1 cellular context compared by ENCODE assay signal in the genomic region with DNA sequence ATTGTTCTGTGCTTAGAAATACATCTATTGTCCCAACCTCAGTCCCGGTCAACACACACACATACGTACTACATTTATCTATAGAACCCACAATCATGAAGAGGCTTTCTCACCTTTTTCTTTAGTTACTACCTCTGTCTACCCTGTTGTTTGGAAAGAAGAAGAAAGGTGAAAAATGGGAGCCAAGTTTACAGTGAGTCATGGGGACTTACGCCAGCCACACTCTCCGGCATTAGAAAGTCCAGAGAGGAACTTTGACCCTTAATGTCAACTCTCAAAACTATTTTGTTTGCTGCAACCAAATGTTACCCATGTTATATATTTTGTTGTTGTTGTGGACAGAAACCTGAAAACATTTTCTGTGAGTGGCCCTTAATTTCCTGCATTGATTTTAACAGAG.
A peak's percentile ranks its signal among the peaks of the same experiment; 100 is the strongest.
TF ChIP-seq lines count a peak whose summit lies in the region.

No MANE protein-coding gene starts in this region.

TF ChIP-seq in HepG2, 621 proteins besides CTCF, POLR2A, EP300 and RAD21 (continued from another document and continues in another):
- TF ChIP-seq, protein P1, sequence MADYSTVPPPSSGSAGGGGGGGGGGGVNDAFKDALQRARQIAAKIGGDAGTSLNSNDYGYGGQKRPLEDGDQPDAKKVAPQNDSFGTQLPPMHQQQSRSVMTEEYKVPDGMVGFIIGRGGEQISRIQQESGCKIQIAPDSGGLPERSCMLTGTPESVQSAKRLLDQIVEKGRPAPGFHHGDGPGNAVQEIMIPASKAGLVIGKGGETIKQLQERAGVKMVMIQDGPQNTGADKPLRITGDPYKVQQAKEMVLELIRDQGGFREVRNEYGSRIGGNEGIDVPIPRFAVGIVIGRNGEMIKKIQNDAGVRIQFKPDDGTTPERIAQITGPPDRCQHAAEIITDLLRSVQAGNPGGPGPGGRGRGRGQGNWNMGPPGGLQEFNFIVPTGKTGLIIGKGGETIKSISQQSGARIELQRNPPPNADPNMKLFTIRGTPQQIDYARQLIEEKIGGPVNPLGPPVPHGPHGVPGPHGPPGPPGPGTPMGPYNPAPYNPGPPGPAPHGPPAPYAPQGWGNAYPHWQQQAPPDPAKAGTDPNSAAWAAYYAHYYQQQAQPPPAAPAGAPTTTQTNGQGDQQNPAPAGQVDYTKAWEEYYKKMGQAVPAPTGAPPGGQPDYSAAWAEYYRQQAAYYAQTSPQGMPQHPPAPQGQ (CRISPR knock-in tag; IDR thresholded peaks at IDR 0.05; ENCODE audit: borderline replicate concordance) = no peak
- peak; percentile 64 for TF ChIP-seq ELF3 (CRISPR knock-in tag; IDR thresholded peaks at IDR 0.05)
- no peak for TF ChIP-seq ZNF549 (CRISPR knock-in tag; IDR thresholded peaks at IDR 0.05)
- TF ChIP-seq CHCHD3 (CRISPR knock-in tag; IDR thresholded peaks at IDR 0.05) = no peak
- no peak for TF ChIP-seq ZNF30 (CRISPR knock-in tag; IDR thresholded peaks at IDR 0.05)
- no peak for TF ChIP-seq RFXANK (CRISPR knock-in tag; IDR thresholded peaks at IDR 0.05)
- TF ChIP-seq REXO4 (CRISPR knock-in tag; IDR thresholded peaks at IDR 0.05; ENCODE audit: borderline replicate concordance) = no peak
- TF ChIP-seq, protein P2, sequence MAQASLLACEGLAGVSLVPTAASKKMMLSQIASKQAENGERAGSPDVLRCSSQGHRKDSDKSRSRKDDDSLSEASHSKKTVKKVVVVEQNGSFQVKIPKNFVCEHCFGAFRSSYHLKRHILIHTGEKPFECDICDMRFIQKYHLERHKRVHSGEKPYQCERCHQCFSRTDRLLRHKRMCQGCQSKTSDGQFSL (CRISPR knock-in tag; IDR thresholded peaks at IDR 0.05) = no peak
- 0 out of 2 replicates have a peak, but pooled peaks have one; percentile 23 for TF ChIP-seq CREM (IDR thresholded peaks at IDR 0.05)
- no peak for TF ChIP-seq CREM (CRISPR knock-in tag; IDR thresholded peaks at IDR 0.05)
- TF ChIP-seq, protein P3, sequence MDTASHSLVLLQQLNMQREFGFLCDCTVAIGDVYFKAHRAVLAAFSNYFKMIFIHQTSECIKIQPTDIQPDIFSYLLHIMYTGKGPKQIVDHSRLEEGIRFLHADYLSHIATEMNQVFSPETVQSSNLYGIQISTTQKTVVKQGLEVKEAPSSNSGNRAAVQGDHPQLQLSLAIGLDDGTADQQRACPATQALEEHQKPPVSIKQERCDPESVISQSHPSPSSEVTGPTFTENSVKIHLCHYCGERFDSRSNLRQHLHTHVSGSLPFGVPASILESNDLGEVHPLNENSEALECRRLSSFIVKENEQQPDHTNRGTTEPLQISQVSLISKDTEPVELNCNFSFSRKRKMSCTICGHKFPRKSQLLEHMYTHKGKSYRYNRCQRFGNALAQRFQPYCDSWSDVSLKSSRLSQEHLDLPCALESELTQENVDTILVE (CRISPR knock-in tag; IDR thresholded peaks at IDR 0.05) = no peak
- no peak for TF ChIP-seq ZNF383 (CRISPR knock-in tag; IDR thresholded peaks at IDR 0.05; ENCODE audit: borderline replicate concordance)
- TF ChIP-seq ZNF615 (CRISPR knock-in tag; IDR thresholded peaks at IDR 0.05; ENCODE audit: borderline replicate concordance) = no peak
- TF ChIP-seq TBL1XR1 (IDR thresholded peaks at IDR 0.05; ENCODE audit: borderline replicate concordance, low read length, partially characterized antibody) = no peak
- no peak for TF ChIP-seq ZNF629 (CRISPR knock-in tag; conservative IDR thresholded peaks at IDR 0.05)
- no peak for TF ChIP-seq ZNF709 (CRISPR knock-in tag; IDR thresholded peaks at IDR 0.05)
- TF ChIP-seq MATR3 (CRISPR knock-in tag; IDR thresholded peaks at IDR 0.05) = no peak
- no peak for TF ChIP-seq ARID2 (CRISPR knock-in tag; IDR thresholded peaks at IDR 0.05; ENCODE audit: borderline replicate concordance)
- TF ChIP-seq SMAD3 (CRISPR knock-in tag; IDR thresholded peaks at IDR 0.05) = 0 out of 2 replicates have a peak, but pooled peaks have one; percentile 21
- peak; percentile 87 for TF ChIP-seq POGZ (CRISPR knock-in tag; IDR thresholded peaks at IDR 0.05)
- TF ChIP-seq ZNF879 (CRISPR knock-in tag; IDR thresholded peaks at IDR 0.05) = no peak
- TF ChIP-seq SOX6 (IDR thresholded peaks at IDR 0.05) = no peak
- TF ChIP-seq SOX6 (CRISPR knock-in tag; IDR thresholded peaks at IDR 0.05) = peak; percentile 21; the same call in 1 of the 2 replicates
- no peak for TF ChIP-seq YY1 (IDR thresholded peaks at IDR 0.05; ENCODE audit: insufficient read depth, insufficient replicate concordance, low read depth, low read length)
- TF ChIP-seq TRIM24 (CRISPR knock-in tag; IDR thresholded peaks at IDR 0.05) = no peak
- no peak for TF ChIP-seq ZNF550 (CRISPR knock-in tag; IDR thresholded peaks at IDR 0.05; ENCODE audit: borderline replicate concordance)
- no peak for TF ChIP-seq ZFP36L1 (CRISPR knock-in tag; IDR thresholded peaks at IDR 0.05)
- TF ChIP-seq ZBTB38 (CRISPR knock-in tag; IDR thresholded peaks at IDR 0.05) = no peak
- TF ChIP-seq, protein P4, sequence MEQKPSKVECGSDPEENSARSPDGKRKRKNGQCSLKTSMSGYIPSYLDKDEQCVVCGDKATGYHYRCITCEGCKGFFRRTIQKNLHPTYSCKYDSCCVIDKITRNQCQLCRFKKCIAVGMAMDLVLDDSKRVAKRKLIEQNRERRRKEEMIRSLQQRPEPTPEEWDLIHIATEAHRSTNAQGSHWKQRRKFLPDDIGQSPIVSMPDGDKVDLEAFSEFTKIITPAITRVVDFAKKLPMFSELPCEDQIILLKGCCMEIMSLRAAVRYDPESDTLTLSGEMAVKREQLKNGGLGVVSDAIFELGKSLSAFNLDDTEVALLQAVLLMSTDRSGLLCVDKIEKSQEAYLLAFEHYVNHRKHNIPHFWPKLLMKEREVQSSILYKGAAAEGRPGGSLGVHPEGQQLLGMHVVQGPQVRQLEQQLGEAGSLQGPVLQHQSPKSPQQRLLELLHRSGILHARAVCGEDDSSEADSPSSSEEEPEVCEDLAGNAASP (CRISPR knock-in tag; IDR thresholded peaks at IDR 0.05; ENCODE audit: borderline replicate concordance) = no peak
- TF ChIP-seq FOSL2 (CRISPR knock-in tag; IDR thresholded peaks at IDR 0.05) = peak; percentile 96
- TF ChIP-seq NR2F1 (CRISPR knock-in tag; IDR thresholded peaks at IDR 0.05) = peak in 1 of 2 experiments; percentile 80; a peak in 3 of 4 replicates
- TF ChIP-seq KAT8 (CRISPR knock-in tag; IDR thresholded peaks at IDR 0.05) = peak; percentile 26; the same call in 1 of the 2 replicates
- TF ChIP-seq, protein P5, sequence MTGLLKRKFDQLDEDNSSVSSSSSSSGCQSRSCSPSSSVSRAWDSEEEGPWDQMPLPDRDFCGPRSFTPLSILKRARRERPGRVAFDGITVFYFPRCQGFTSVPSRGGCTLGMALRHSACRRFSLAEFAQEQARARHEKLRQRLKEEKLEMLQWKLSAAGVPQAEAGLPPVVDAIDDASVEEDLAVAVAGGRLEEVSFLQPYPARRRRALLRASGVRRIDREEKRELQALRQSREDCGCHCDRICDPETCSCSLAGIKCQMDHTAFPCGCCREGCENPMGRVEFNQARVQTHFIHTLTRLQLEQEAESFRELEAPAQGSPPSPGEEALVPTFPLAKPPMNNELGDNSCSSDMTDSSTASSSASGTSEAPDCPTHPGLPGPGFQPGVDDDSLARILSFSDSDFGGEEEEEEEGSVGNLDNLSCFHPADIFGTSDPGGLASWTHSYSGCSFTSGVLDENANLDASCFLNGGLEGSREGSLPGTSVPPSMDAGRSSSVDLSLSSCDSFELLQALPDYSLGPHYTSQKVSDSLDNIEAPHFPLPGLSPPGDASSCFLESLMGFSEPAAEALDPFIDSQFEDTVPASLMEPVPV (CRISPR knock-in tag; IDR thresholded peaks at IDR 0.05) = 0 out of 2 replicates have a peak, but pooled peaks have one; percentile 42
- TF ChIP-seq, protein P6, sequence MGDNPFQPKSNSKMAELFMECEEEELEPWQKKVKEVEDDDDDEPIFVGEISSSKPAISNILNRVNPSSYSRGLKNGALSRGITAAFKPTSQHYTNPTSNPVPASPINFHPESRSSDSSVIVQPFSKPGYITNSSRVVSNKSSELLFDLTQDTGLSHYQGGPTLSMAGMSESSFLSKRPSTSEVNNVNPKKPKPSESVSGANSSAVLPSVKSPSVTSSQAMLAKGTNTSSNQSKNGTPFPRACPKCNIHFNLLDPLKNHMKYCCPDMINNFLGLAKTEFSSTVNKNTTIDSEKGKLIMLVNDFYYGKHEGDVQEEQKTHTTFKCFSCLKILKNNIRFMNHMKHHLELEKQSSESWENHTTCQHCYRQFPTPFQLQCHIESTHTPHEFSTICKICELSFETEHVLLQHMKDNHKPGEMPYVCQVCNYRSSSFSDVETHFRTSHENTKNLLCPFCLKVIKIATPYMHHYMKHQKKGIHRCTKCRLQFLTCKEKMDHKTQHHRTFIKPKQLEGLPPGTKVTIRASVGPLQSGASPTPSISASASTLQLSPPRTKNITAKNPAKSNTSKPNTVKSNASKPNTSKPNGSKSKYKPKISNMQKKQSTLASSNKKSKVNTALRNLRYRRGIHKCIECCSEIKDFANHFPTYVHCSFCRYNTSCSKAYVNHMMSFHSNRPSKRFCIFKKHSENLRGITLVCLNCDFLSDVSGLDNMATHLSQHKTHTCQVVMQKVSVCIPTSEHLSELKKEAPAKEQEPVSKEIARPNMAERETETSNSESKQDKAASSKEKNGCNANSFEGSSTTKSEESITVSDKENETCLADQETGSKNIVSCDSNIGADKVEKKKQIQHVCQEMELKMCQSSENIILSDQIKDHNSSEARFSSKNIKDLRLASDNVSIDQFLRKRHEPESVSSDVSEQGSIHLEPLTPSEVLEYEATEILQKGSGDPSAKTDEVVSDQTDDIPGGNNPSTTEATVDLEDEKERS (CRISPR knock-in tag; IDR thresholded peaks at IDR 0.05) = 0 out of 2 replicates have a peak, but pooled peaks have one; percentile 44
- TF ChIP-seq SALL1 (CRISPR knock-in tag; IDR thresholded peaks at IDR 0.05) = no peak; the same call in 1 of the 2 replicates
- no peak for TF ChIP-seq CCDC6 (CRISPR knock-in tag; IDR thresholded peaks at IDR 0.05)
- TF ChIP-seq FOXA3 (CRISPR knock-in tag; IDR thresholded peaks at IDR 0.05) = peak; percentile 71
- TF ChIP-seq TP53 (CRISPR knock-in tag; conservative IDR thresholded peaks at IDR 0.05) = no peak
- TF ChIP-seq ZNF619 (CRISPR knock-in tag; IDR thresholded peaks at IDR 0.05) = no peak
- TF ChIP-seq ZNF232 (CRISPR knock-in tag; IDR thresholded peaks at IDR 0.05; ENCODE audit: borderline replicate concordance) = no peak
- TF ChIP-seq RELA (CRISPR knock-in tag; IDR thresholded peaks at IDR 0.05) = no peak
- peak; percentile 66 for TF ChIP-seq HNF4A (CRISPR knock-in tag; IDR thresholded peaks at IDR 0.05)
- peak; percentile 77; the same call in 1 of the 2 replicates for TF ChIP-seq ZBTB20 (CRISPR knock-in tag; IDR thresholded peaks at IDR 0.05; ENCODE audit: borderline replicate concordance, low read depth)
- TF ChIP-seq ZFY (CRISPR knock-in tag; IDR thresholded peaks at IDR 0.05) = no peak
- TF ChIP-seq SOX13 (IDR thresholded peaks at IDR 0.05) = no peak
- 0 out of 4 replicates have a peak, but pooled peaks of 1 of the 2 experiments have one; percentile 42 for TF ChIP-seq SOX13 (CRISPR knock-in tag; conservative IDR thresholded peaks at IDR 0.05 in 1 of 2, IDR thresholded peaks at IDR 0.05 in 1 of 2)
- 0 out of 2 replicates have a peak, but pooled peaks have one; percentile 27 for TF ChIP-seq ZNF792 (CRISPR knock-in tag; IDR thresholded peaks at IDR 0.05)
- TF ChIP-seq HMG20A (CRISPR knock-in tag; IDR thresholded peaks at IDR 0.05; ENCODE audit: borderline replicate concordance) = peak; percentile 62; the same call in 1 of the 2 replicates
- TF ChIP-seq, protein P7, sequence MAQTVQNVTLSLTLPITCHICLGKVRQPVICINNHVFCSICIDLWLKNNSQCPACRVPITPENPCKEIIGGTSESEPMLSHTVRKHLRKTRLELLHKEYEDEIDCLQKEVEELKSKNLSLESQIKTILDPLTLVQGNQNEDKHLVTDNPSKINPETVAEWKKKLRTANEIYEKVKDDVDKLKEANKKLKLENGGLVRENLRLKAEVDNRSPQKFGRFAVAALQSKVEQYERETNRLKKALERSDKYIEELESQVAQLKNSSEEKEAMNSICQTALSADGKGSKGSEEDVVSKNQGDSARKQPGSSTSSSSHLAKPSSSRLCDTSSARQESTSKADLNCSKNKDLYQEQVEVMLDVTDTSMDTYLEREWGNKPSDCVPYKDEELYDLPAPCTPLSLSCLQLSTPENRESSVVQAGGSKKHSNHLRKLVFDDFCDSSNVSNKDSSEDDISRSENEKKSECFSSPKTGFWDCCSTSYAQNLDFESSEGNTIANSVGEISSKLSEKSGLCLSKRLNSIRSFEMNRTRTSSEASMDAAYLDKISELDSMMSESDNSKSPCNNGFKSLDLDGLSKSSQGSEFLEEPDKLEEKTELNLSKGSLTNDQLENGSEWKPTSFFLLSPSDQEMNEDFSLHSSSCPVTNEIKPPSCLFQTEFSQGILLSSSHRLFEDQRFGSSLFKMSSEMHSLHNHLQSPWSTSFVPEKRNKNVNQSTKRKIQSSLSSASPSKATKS (CRISPR knock-in tag; IDR thresholded peaks at IDR 0.05) = no peak
- no peak for TF ChIP-seq ZNF652 (CRISPR knock-in tag; IDR thresholded peaks at IDR 0.05; ENCODE audit: borderline replicate concordance, low read depth)
- TF ChIP-seq, protein P8, sequence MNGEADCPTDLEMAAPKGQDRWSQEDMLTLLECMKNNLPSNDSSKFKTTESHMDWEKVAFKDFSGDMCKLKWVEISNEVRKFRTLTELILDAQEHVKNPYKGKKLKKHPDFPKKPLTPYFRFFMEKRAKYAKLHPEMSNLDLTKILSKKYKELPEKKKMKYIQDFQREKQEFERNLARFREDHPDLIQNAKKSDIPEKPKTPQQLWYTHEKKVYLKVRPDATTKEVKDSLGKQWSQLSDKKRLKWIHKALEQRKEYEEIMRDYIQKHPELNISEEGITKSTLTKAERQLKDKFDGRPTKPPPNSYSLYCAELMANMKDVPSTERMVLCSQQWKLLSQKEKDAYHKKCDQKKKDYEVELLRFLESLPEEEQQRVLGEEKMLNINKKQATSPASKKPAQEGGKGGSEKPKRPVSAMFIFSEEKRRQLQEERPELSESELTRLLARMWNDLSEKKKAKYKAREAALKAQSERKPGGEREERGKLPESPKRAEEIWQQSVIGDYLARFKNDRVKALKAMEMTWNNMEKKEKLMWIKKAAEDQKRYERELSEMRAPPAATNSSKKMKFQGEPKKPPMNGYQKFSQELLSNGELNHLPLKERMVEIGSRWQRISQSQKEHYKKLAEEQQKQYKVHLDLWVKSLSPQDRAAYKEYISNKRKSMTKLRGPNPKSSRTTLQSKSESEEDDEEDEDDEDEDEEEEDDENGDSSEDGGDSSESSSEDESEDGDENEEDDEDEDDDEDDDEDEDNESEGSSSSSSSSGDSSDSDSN (CRISPR knock-in tag; IDR thresholded peaks at IDR 0.05) = no peak
- TF ChIP-seq GATAD2A (CRISPR knock-in tag; IDR thresholded peaks at IDR 0.05) = peak; percentile 76
